ENCODE assay signal across 9 cellular contexts in genomic region chr20:1327827-1328679, GRCh38. TPM values are rescaled to one million over a fixed set of nuclear protein-coding genes. Genes with fewer than 3 reads are reported as not detected.
DNase-seq lines count a peak whose midpoint lies in the region; ATAC-seq lines count a peak whose summit lies in the region.
"Had no signal": no experiment of that assay in that cellular context is flagged by ENCODE, and none has a peak within 500 bp of the region (broad histone marks: within the 10 kb centered on the region; RNA-seq: fewer than 3 reads in every experiment).

No MANE protein-coding gene starts in this region.

- H3K4me3 Mint-ChIP-seq in activated CD4-positive, alpha-beta T cell treated with anti-CD3 and anti-CD28 coated beads for 36 hours = peak overlapping the region; percentile 6
- H3K4me3 Mint-ChIP-seq in stimulated activated naive CD8-positive, alpha-beta T cell treated with anti-CD3 and anti-CD28 coated beads, Interleukin-15, amount 100 ng/mL, for 72 hours = peak overlapping the region in 1 of 2 donors; percentile 14

- POLR2A ChIA-PET in activated CD4-positive, alpha-beta T cell treated with anti-CD3 and anti-CD28 coated beads for 36 hours (lab: Charles Lee) = interaction anchor here (0.8 to 1.2 kb wide), 3 partner anchors 10 to 61 kb away, joined by 3 read pairs; no protein-coding TSS in a partner anchor

- H3K27ac Mint-ChIP-seq in activated CD4-positive, alpha-beta T cell treated with anti-CD3 and anti-CD28 coated beads for 36 hours = no peak overlapping the region
- H3K27ac Mint-ChIP-seq in stimulated activated naive CD8-positive, alpha-beta T cell treated with anti-CD3 and anti-CD28 coated beads, Interleukin-15, amount 100 ng/mL, for 72 hours = peak overlapping the region; percentile 3 to 47

- no peaks in the 10 kb centered on the region for H3K27me3 Mint-ChIP-seq in activated CD4-positive, alpha-beta T cell treated with anti-CD3 and anti-CD28 coated beads for 36 hours
- H3K27me3 Mint-ChIP-seq in stimulated activated naive CD8-positive, alpha-beta T cell treated with anti-CD3 and anti-CD28 coated beads, Interleukin-15, amount 100 ng/mL, for 72 hours = no peaks in the 10 kb centered on the region

- DNase-seq in activated CD4-positive, alpha-beta T cell treated with anti-CD3 and anti-CD28 coated beads for 36 hours = no peak
- no peak for DNase-seq in activated CD4-positive, alpha-beta T cell treated with anti-CD3 and anti-CD28 coated beads for 1 hour
- DNase-seq in activated T-cell treated with anti-CD3 and anti-CD28 coated beads, Interleukin-2, amount 50 U/mL, for 48 hours = peak; percentile 16
- DNase-seq in left lobe of liver (ENCODE audit: low spot score) (peak; percentile 74), NCI-H774 (lab: John Stamatoyannopoulos, UW) (no peak)
- peak in 1 of 2 donors; percentile 5 for DNase-seq in stimulated activated naive CD8-positive, alpha-beta T cell treated with anti-CD3 and anti-CD28 coated beads, Interleukin-15, amount 100 ng/mL, for 72 hours
- DNase-seq: NCI-H345 had no signal

- H3K36me3 Mint-ChIP-seq in activated CD4-positive, alpha-beta T cell treated with anti-CD3 and anti-CD28 coated beads for 36 hours (ENCODE audit: low read depth) = peaks cover 14% of the 10 kb centered on the region

- no peak for ATAC-seq in activated CD4-positive, alpha-beta T cell treated with anti-CD3 and anti-CD28 coated beads for 36 hours
- ATAC-seq in left lobe of liver (peak; percentile 55), GM21619 (IDR thresholded peaks at IDR 0.05; ENCODE audit: unreplicated experiment) (no peak), HG02588 (IDR thresholded peaks at IDR 0.05; ENCODE audit: unreplicated experiment) (no peak)
- ATAC-seq in stimulated activated naive CD8-positive, alpha-beta T cell treated with anti-CD3 and anti-CD28 coated beads, Interleukin-15, amount 100 ng/mL, for 72 hours = no peak

- CTCF ChIA-PET in activated CD4-positive, alpha-beta T cell treated with anti-CD3 and anti-CD28 coated beads for 36 hours (lab: Charles Lee) = interaction anchor here (0.6 to 1.7 kb wide), 4 partner anchors 30 to 669 kb away, joined by 3 to 7 read pairs (median 4); no protein-coding TSS in a partner anchor

- H3K9me3 Mint-ChIP-seq in activated CD4-positive, alpha-beta T cell treated with anti-CD3 and anti-CD28 coated beads for 36 hours (ENCODE audit: low read depth) = no peaks in the 10 kb centered on the region
- no peaks in the 10 kb centered on the region for H3K9me3 Mint-ChIP-seq in stimulated activated naive CD8-positive, alpha-beta T cell treated with anti-CD3 and anti-CD28 coated beads, Interleukin-15, amount 100 ng/mL, for 72 hours

- H3K4me1 Mint-ChIP-seq in activated CD4-positive, alpha-beta T cell treated with anti-CD3 and anti-CD28 coated beads for 36 hours = peaks cover 46% of the 10 kb centered on the region
- H3K4me1 Mint-ChIP-seq in stimulated activated naive CD8-positive, alpha-beta T cell treated with anti-CD3 and anti-CD28 coated beads, Interleukin-15, amount 100 ng/mL, for 72 hours = peaks cover 5% of the 10 kb centered on the region

- intact Hi-C loops in activated CD4-positive, alpha-beta T cell treated with anti-CD3 and anti-CD28 coated beads for 36 hours (cut with DNase I, micrococcal nuclease) = loop anchor here in 1 of 2 experiments (5.0 kb wide), 1 partner anchor 109 kb away; no protein-coding TSS in a partner anchor

RNA-seq across cellular contexts. Expression of gene SDCBP2, which starts 0.9 kb away (rescaled TPM):
- total RNA-seq in activated CD4-positive, alpha-beta T cell treated with anti-CD3 and anti-CD28 coated beads for 36 hours = 1 to 10 TPM; 2.8 to 3.2 TPM
- total RNA-seq in left lobe of liver = 6.4 TPM

Comparison
In these comparisons a context has a peak if more than half of its experiments do, and no peak if none do; other contexts are left out.
1. DNase-seq: peak in activated T-cell treated with anti-CD3 and anti-CD28 coated beads, Interleukin-2, amount 50 U/mL, for 48 hours (2 of 2) and left lobe of liver (single experiment); none in activated CD4-positive, alpha-beta T cell treated with anti-CD3 and anti-CD28 coated beads for 36 hours (single experiment), activated CD4-positive, alpha-beta T cell treated with anti-CD3 and anti-CD28 coated beads for 1 hour (single experiment) and NCI-H774 (single experiment).